ENCODE assay signal across 1 cellular context in the genomic region with DNA sequence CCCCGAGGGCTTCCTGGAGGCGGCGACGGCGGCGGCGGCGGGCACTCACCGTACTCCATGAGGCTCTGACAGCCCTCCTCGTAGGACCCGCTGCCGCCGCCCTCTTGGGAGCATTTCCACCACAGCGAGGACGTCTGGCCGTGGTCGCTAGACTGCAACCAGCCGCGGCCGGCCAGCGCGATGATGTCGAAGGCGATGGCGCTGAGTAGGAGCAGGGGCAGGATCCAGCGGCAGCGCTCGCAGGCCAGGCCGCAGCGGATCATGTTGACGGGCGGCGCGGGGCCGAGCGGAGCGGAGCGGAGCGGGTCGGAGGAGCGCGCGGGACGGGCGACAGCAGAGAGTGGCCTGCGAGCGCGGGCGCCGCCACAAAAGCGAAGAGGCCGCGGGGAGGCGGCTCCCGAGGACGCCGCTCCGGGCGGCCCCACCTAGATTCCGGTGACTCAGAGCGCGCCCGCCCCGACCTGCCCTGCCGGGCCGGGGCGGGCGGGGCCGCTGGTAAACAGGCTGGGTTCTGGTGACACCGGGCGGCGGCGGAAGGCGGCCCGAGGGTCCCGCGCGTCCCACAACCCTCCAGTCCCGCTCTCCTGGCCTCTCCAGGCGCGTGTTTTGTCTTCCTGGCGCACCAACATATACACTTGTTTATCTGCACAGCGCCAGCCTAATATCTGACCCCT.
TF ChIP-seq lines count a peak whose summit lies in the region.

A gene (minus strand): TSS at position 342 of the 674 bp plus-strand sequence. CDS start 79 bp downstream, at position 263.

TF ChIP-seq in HepG2, 621 proteins besides CTCF, POLR2A, EP300 and RAD21 (continued from another document and continues in another):
- TF ChIP-seq, protein P1, sequence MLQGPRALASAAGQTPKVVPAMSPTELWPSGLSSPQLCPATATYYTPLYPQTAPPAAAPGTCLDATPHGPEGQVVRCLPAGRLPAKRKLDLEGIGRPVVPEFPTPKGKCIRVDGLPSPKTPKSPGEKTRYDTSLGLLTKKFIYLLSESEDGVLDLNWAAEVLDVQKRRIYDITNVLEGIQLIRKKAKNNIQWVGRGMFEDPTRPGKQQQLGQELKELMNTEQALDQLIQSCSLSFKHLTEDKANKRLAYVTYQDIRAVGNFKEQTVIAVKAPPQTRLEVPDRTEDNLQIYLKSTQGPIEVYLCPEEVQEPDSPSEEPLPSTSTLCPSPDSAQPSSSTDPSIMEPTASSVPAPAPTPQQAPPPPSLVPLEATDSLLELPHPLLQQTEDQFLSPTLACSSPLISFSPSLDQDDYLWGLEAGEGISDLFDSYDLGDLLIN (CRISPR knock-in tag; IDR thresholded peaks at IDR 0.05; ENCODE audit: borderline replicate concordance): no peak; the same call in 1 of the 2 replicates
- TF ChIP-seq HCFC1 (IDR thresholded peaks at IDR 0.05; ENCODE audit: low read depth, low read length): no peak
- no peak; the same call in 1 of the 2 replicates for TF ChIP-seq ZNF761 (CRISPR knock-in tag; conservative IDR thresholded peaks at IDR 0.05)
- TF ChIP-seq SMC3 (IDR thresholded peaks at IDR 0.05; ENCODE audit: low read length): no peak
- TF ChIP-seq RXRB (CRISPR knock-in tag; IDR thresholded peaks at IDR 0.05; ENCODE audit: borderline replicate concordance): no peak
- TF ChIP-seq NR2F1 (CRISPR knock-in tag; IDR thresholded peaks at IDR 0.05): peak in 1 of 2 experiments; percentile 25; a peak in 1 of 4 replicates
- TF ChIP-seq SNAI1 (CRISPR knock-in tag; IDR thresholded peaks at IDR 0.05; ENCODE audit: borderline replicate concordance): no peak
- TF ChIP-seq ATAD3A (CRISPR knock-in tag; IDR thresholded peaks at IDR 0.05): no peak
- TF ChIP-seq FOXA3 (CRISPR knock-in tag; IDR thresholded peaks at IDR 0.05): no peak; the same call in 1 of the 2 replicates
- peak; percentile 88 for TF ChIP-seq ZNF768 (CRISPR knock-in tag; IDR thresholded peaks at IDR 0.05)
- TF ChIP-seq ZFP36 (IDR thresholded peaks at IDR 0.05; ENCODE audit: borderline replicate concordance, low read depth, low read length, partially characterized antibody): peak; percentile 99
- TF ChIP-seq, protein P2, sequence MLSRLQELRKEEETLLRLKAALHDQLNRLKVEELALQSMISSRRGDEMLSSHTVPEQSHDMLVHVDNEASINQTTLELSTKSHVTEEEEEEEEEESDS (CRISPR knock-in tag; IDR thresholded peaks at IDR 0.05; ENCODE audit: borderline replicate concordance): no peak
- TF ChIP-seq ZNF17 (CRISPR knock-in tag; IDR thresholded peaks at IDR 0.05): no peak
- TF ChIP-seq ZNF598 (CRISPR knock-in tag; IDR thresholded peaks at IDR 0.05; ENCODE audit: borderline replicate concordance): peak; percentile 58; the same call in 1 of the 2 replicates
- peak; percentile 88; the same call in 1 of the 2 replicates for TF ChIP-seq ZFP82 (CRISPR knock-in tag; IDR thresholded peaks at IDR 0.05; ENCODE audit: borderline replicate concordance)
- no peak for TF ChIP-seq GATAD2A (CRISPR knock-in tag; IDR thresholded peaks at IDR 0.05)
- no peak; the same call in 1 of the 2 replicates for TF ChIP-seq CCDC6 (CRISPR knock-in tag; IDR thresholded peaks at IDR 0.05)
- TF ChIP-seq, protein P3, sequence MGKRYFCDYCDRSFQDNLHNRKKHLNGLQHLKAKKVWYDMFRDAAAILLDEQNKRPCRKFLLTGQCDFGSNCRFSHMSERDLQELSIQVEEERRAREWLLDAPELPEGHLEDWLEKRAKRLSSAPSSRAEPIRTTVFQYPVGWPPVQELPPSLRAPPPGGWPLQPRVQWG (CRISPR knock-in tag; IDR thresholded peaks at IDR 0.05; ENCODE audit: borderline replicate concordance, low read depth): no peak
- TF ChIP-seq, protein P4, sequence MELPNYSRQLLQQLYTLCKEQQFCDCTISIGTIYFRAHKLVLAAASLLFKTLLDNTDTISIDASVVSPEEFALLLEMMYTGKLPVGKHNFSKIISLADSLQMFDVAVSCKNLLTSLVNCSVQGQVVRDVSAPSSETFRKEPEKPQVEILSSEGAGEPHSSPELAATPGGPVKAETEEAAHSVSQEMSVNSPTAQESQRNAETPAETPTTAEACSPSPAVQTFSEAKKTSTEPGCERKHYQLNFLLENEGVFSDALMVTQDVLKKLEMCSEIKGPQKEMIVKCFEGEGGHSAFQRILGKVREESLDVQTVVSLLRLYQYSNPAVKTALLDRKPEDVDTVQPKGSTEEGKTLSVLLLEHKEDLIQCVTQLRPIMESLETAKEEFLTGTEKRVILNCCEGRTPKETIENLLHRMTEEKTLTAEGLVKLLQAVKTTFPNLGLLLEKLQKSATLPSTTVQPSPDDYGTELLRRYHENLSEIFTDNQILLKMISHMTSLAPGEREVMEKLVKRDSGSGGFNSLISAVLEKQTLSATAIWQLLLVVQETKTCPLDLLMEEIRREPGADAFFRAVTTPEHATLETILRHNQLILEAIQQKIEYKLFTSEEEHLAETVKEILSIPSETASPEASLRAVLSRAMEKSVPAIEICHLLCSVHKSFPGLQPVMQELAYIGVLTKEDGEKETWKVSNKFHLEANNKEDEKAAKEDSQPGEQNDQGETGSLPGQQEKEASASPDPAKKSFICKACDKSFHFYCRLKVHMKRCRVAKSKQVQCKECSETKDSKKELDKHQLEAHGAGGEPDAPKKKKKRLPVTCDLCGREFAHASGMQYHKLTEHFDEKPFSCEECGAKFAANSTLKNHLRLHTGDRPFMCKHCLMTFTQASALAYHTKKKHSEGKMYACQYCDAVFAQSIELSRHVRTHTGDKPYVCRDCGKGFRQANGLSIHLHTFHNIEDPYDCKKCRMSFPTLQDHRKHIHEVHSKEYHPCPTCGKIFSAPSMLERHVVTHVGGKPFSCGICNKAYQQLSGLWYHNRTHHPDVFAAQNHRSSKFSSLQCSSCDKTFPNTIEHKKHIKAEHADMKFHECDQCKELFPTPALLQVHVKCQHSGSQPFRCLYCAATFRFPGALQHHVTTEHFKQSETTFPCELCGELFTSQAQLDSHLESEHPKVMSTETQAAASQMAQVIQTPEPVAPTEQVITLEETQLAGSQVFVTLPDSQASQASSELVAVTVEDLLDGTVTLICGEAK (IDR thresholded peaks at IDR 0.05): no peak
- TF ChIP-seq, protein P4 (CRISPR knock-in tag; IDR thresholded peaks at IDR 0.05): peak; percentile 78
- no peak for TF ChIP-seq HMG20A (CRISPR knock-in tag; IDR thresholded peaks at IDR 0.05; ENCODE audit: borderline replicate concordance)
- peak; percentile 70; the same call in 1 of the 2 replicates for TF ChIP-seq YEATS4 (CRISPR knock-in tag; IDR thresholded peaks at IDR 0.05; ENCODE audit: borderline replicate concordance)
- no peak for TF ChIP-seq ZNF549 (CRISPR knock-in tag; IDR thresholded peaks at IDR 0.05)
- TF ChIP-seq MTA1 (CRISPR knock-in tag; IDR thresholded peaks at IDR 0.05; ENCODE audit: borderline replicate concordance): peak; percentile 81; the same call in 1 of the 2 replicates
- TF ChIP-seq, protein P5, sequence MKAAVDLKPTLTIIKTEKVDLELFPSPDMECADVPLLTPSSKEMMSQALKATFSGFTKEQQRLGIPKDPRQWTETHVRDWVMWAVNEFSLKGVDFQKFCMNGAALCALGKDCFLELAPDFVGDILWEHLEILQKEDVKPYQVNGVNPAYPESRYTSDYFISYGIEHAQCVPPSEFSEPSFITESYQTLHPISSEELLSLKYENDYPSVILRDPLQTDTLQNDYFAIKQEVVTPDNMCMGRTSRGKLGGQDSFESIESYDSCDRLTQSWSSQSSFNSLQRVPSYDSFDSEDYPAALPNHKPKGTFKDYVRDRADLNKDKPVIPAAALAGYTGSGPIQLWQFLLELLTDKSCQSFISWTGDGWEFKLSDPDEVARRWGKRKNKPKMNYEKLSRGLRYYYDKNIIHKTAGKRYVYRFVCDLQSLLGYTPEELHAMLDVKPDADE (CRISPR knock-in tag; IDR thresholded peaks at IDR 0.05): no peak
- no peak for TF ChIP-seq ZIK1 (CRISPR knock-in tag; IDR thresholded peaks at IDR 0.05; ENCODE audit: borderline replicate concordance, low read depth)
- no peak for TF ChIP-seq TBX3 (IDR thresholded peaks at IDR 0.05; ENCODE audit: borderline replicate concordance)
- no peak; the same call in 1 of the 2 replicates for TF ChIP-seq ZC3H4 (CRISPR knock-in tag; IDR thresholded peaks at IDR 0.05; ENCODE audit: borderline replicate concordance)
- TF ChIP-seq, protein P6, sequence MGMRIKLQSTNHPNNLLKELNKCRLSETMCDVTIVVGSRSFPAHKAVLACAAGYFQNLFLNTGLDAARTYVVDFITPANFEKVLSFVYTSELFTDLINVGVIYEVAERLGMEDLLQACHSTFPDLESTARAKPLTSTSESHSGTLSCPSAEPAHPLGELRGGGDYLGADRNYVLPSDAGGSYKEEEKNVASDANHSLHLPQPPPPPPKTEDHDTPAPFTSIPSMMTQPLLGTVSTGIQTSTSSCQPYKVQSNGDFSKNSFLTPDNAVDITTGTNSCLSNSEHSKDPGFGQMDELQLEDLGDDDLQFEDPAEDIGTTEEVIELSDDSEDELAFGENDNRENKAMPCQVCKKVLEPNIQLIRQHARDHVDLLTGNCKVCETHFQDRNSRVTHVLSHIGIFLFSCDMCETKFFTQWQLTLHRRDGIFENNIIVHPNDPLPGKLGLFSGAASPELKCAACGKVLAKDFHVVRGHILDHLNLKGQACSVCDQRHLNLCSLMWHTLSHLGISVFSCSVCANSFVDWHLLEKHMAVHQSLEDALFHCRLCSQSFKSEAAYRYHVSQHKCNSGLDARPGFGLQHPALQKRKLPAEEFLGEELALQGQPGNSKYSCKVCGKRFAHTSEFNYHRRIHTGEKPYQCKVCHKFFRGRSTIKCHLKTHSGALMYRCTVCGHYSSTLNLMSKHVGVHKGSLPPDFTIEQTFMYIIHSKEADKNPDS (CRISPR knock-in tag; IDR thresholded peaks at IDR 0.05): peak; percentile 56; the same call in 1 of the 2 replicates
- no peak for TF ChIP-seq PRPF4 (IDR thresholded peaks at IDR 0.05; ENCODE audit: low read depth, low read length, poor library complexity, severe bottlenecking)
- TF ChIP-seq XBP1 (CRISPR knock-in tag; IDR thresholded peaks at IDR 0.05): no peak
- peak; percentile 84; the same call in 1 of the 2 replicates for TF ChIP-seq HIVEP1 (CRISPR knock-in tag; IDR thresholded peaks at IDR 0.05)
- peak; percentile 78 for TF ChIP-seq KMT2B (CRISPR knock-in tag; IDR thresholded peaks at IDR 0.05)
- TF ChIP-seq BCL6 (CRISPR knock-in tag; IDR thresholded peaks at IDR 0.05): no peak
- peak; percentile 74; the same call in 1 of the 2 replicates for TF ChIP-seq ZNF776 (CRISPR knock-in tag; IDR thresholded peaks at IDR 0.05)
- TF ChIP-seq, protein P7, sequence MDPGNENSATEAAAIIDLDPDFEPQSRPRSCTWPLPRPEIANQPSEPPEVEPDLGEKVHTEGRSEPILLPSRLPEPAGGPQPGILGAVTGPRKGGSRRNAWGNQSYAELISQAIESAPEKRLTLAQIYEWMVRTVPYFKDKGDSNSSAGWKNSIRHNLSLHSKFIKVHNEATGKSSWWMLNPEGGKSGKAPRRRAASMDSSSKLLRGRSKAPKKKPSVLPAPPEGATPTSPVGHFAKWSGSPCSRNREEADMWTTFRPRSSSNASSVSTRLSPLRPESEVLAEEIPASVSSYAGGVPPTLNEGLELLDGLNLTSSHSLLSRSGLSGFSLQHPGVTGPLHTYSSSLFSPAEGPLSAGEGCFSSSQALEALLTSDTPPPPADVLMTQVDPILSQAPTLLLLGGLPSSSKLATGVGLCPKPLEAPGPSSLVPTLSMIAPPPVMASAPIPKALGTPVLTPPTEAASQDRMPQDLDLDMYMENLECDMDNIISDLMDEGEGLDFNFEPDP (CRISPR knock-in tag; conservative IDR thresholded peaks at IDR 0.05): no peak
- TF ChIP-seq FIP1L1 (IDR thresholded peaks at IDR 0.05; ENCODE audit: borderline replicate concordance, insufficient read depth, low read depth, low read length): peak; percentile 59; the same call in 1 of the 2 replicates
- TF ChIP-seq, protein P8, sequence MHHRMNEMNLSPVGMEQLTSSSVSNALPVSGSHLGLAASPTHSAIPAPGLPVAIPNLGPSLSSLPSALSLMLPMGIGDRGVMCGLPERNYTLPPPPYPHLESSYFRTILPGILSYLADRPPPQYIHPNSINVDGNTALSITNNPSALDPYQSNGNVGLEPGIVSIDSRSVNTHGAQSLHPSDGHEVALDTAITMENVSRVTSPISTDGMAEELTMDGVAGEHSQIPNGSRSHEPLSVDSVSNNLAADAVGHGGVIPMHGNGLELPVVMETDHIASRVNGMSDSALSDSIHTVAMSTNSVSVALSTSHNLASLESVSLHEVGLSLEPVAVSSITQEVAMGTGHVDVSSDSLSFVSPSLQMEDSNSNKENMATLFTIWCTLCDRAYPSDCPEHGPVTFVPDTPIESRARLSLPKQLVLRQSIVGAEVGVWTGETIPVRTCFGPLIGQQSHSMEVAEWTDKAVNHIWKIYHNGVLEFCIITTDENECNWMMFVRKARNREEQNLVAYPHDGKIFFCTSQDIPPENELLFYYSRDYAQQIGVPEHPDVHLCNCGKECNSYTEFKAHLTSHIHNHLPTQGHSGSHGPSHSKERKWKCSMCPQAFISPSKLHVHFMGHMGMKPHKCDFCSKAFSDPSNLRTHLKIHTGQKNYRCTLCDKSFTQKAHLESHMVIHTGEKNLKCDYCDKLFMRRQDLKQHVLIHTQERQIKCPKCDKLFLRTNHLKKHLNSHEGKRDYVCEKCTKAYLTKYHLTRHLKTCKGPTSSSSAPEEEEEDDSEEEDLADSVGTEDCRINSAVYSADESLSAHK (CRISPR knock-in tag; IDR thresholded peaks at IDR 0.05; ENCODE audit: borderline replicate concordance): no peak
